Comparison of ENCODE assay signal across 8 cellular contexts in genomic region chr1:215406927-215407326, GRCh38.
"Had no signal": no experiment of that assay in that cellular context is flagged by ENCODE, and none has a peak within 500 bp of the region (broad histone marks: within the 10 kb centered on the region; RNA-seq: fewer than 3 reads in every experiment).

No MANE protein-coding gene starts in this region.

- H3K27ac ChIP-seq: HL-60 had no signal

- H3K4me3 ChIP-seq: HAP-1, K562 had no signal

- H3K9me3 ChIP-seq: HAP-1 had no signal

- ATAC-seq: HCT116, HepG2, K562 had no signal

- DNase-seq: GOT3, H7, HFFc6 had no signal

- H3K36me3 ChIP-seq: HAP-1 had no signal
